Comparison of ENCODE assay signal across 1 cellular context in genomic region chr2:30252723-30253688, GRCh38.
TF ChIP-seq lines count a peak whose summit lies in the region.

No MANE protein-coding gene starts in this region.

TF ChIP-seq in K562, 482 proteins besides CTCF, POLR2A, EP300 and RAD21 (continued from another document and continues in another):
- TF ChIP-seq, protein P1, sequence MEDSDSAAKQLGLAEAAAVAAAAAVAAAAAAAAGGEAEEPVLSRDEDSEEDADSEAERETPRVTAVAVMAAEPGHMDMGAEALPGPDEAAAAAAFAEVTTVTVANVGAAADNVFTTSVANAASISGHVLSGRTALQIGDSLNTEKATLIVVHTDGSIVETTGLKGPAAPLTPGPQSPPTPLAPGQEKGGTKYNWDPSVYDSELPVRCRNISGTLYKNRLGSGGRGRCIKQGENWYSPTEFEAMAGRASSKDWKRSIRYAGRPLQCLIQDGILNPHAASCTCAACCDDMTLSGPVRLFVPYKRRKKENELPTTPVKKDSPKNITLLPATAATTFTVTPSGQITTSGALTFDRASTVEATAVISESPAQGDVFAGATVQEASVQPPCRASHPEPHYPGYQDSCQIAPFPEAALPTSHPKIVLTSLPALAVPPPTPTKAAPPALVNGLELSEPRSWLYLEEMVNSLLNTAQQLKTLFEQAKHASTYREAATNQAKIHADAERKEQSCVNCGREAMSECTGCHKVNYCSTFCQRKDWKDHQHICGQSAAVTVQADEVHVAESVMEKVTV (CRISPR knock-in tag; IDR thresholded peaks at IDR 0.05) = peak; percentile 14; the same call in 1 of the 2 replicates
- TF ChIP-seq PTRF (tag; IDR thresholded peaks at IDR 0.05) (no peak), MEF2A (IDR thresholded peaks at IDR 0.05; ENCODE audit: control insufficient read depth, low read depth, low read length) (0 out of 2 replicates have a peak, but pooled peaks have one; percentile 53), ETV1 (tag; conservative IDR thresholded peaks at IDR 0.05; ENCODE audit: low read depth) (peak; percentile 58; the same call in 1 of the 2 replicates), ZBTB43 (CRISPR knock-in tag; IDR thresholded peaks at IDR 0.05) (no peak), ZFP30 (CRISPR knock-in tag; IDR thresholded peaks at IDR 0.05; ENCODE audit: borderline replicate concordance) (no peak), ATF7 (IDR thresholded peaks at IDR 0.05) (peak; percentile 94), PRPF4 (IDR thresholded peaks at IDR 0.05; ENCODE audit: insufficient read depth, low read depth, low read length, poor library complexity, severe bottlenecking) (no peak), ELF2 (CRISPR knock-in tag; IDR thresholded peaks at IDR 0.05) (no peak), ASH1L (IDR thresholded peaks at IDR 0.05; ENCODE audit: borderline replicate concordance, low read depth, partially characterized antibody) (no peak), ESRRA (IDR thresholded peaks at IDR 0.05; ENCODE audit: borderline replicate concordance, low read depth) (no peak; the same call in 1 of the 2 replicates), NELFE (IDR thresholded peaks at IDR 0.05; ENCODE audit: insufficient read depth, insufficient read length) (no peak), PTBP1 (IDR thresholded peaks at IDR 0.05; ENCODE audit: low read depth, low read length) (no peak), DMBX1 (CRISPR knock-in tag; IDR thresholded peaks at IDR 0.05; ENCODE audit: borderline replicate concordance) (peak; percentile 85), TFAM (CRISPR knock-in tag; conservative IDR thresholded peaks at IDR 0.05) (no peak), HMG20A (CRISPR knock-in tag; conservative IDR thresholded peaks at IDR 0.05) (no peak), NFE2L1 (tag; IDR thresholded peaks at IDR 0.05; ENCODE audit: borderline replicate concordance, low read depth) (peak; percentile 12; the same call in 1 of the 2 replicates), ZNF780A (CRISPR knock-in tag; IDR thresholded peaks at IDR 0.05) (no peak), SMARCB1 (IDR thresholded peaks at IDR 0.05; ENCODE audit: insufficient read length, low read depth) (no peak), CHCHD3 (CRISPR knock-in tag; IDR thresholded peaks at IDR 0.05) (no peak), BCL6 (CRISPR knock-in tag; IDR thresholded peaks at IDR 0.05) (no peak), ZNF280B (CRISPR knock-in tag; IDR thresholded peaks at IDR 0.05) (no peak), RBM14 (IDR thresholded peaks at IDR 0.05; ENCODE audit: borderline replicate concordance, insufficient read depth, low read depth, low read length) (no peak), ZEB2 (IDR thresholded peaks at IDR 0.05) (peak; percentile 70; the same call in 1 of the 2 replicates), MTA2 (IDR thresholded peaks at IDR 0.05; ENCODE audit: low read depth) (peak; percentile 93), HDAC2 (IDR thresholded peaks at IDR 0.05) (peak; percentile 94), CAMTA2 (CRISPR knock-in tag; conservative IDR thresholded peaks at IDR 0.05) (no peak), KHSRP (IDR thresholded peaks at IDR 0.05) (no peak), GTF3C2 (IDR thresholded peaks at IDR 0.05; ENCODE audit: borderline replicate concordance, extremely low read depth, insufficient read length) (no peak), PCBP1 (IDR thresholded peaks at IDR 0.05; ENCODE audit: low read depth, low read length, poor library complexity, severe bottlenecking) (no peak), RAD51 (IDR thresholded peaks at IDR 0.05; ENCODE audit: borderline replicate concordance, low read depth) (peak; percentile 59; the same call in 1 of the 2 replicates), TEAD4 (IDR thresholded peaks at IDR 0.05; ENCODE audit: low read length) (peak; percentile 98), TEAD4 (CRISPR knock-in tag; IDR thresholded peaks at IDR 0.05; ENCODE audit: borderline replicate concordance) (no peak)
- TF ChIP-seq, protein P2, sequence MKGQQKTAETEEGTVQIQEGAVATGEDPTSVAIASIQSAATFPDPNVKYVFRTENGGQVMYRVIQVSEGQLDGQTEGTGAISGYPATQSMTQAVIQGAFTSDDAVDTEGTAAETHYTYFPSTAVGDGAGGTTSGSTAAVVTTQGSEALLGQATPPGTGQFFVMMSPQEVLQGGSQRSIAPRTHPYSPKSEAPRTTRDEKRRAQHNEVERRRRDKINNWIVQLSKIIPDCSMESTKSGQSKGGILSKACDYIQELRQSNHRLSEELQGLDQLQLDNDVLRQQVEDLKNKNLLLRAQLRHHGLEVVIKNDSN (CRISPR knock-in tag; IDR thresholded peaks at IDR 0.05) = peak; percentile 12; the same call in 1 of the 2 replicates
- TF ChIP-seq, protein P3, sequence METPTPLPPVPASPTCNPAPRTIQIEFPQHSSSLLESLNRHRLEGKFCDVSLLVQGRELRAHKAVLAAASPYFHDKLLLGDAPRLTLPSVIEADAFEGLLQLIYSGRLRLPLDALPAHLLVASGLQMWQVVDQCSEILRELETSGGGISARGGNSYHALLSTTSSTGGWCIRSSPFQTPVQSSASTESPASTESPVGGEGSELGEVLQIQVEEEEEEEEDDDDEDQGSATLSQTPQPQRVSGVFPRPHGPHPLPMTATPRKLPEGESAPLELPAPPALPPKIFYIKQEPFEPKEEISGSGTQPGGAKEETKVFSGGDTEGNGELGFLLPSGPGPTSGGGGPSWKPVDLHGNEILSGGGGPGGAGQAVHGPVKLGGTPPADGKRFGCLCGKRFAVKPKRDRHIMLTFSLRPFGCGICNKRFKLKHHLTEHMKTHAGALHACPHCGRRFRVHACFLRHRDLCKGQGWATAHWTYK (CRISPR knock-in tag; IDR thresholded peaks at IDR 0.05) = peak; percentile 74; the same call in 1 of the 2 replicates
- TF ChIP-seq, protein P4, sequence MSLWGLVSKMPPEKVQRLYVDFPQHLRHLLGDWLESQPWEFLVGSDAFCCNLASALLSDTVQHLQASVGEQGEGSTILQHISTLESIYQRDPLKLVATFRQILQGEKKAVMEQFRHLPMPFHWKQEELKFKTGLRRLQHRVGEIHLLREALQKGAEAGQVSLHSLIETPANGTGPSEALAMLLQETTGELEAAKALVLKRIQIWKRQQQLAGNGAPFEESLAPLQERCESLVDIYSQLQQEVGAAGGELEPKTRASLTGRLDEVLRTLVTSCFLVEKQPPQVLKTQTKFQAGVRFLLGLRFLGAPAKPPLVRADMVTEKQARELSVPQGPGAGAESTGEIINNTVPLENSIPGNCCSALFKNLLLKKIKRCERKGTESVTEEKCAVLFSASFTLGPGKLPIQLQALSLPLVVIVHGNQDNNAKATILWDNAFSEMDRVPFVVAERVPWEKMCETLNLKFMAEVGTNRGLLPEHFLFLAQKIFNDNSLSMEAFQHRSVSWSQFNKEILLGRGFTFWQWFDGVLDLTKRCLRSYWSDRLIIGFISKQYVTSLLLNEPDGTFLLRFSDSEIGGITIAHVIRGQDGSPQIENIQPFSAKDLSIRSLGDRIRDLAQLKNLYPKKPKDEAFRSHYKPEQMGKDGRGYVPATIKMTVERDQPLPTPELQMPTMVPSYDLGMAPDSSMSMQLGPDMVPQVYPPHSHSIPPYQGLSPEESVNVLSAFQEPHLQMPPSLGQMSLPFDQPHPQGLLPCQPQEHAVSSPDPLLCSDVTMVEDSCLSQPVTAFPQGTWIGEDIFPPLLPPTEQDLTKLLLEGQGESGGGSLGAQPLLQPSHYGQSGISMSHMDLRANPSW (CRISPR knock-in tag; IDR thresholded peaks at IDR 0.05) = no peak
- TF ChIP-seq, protein P5, sequence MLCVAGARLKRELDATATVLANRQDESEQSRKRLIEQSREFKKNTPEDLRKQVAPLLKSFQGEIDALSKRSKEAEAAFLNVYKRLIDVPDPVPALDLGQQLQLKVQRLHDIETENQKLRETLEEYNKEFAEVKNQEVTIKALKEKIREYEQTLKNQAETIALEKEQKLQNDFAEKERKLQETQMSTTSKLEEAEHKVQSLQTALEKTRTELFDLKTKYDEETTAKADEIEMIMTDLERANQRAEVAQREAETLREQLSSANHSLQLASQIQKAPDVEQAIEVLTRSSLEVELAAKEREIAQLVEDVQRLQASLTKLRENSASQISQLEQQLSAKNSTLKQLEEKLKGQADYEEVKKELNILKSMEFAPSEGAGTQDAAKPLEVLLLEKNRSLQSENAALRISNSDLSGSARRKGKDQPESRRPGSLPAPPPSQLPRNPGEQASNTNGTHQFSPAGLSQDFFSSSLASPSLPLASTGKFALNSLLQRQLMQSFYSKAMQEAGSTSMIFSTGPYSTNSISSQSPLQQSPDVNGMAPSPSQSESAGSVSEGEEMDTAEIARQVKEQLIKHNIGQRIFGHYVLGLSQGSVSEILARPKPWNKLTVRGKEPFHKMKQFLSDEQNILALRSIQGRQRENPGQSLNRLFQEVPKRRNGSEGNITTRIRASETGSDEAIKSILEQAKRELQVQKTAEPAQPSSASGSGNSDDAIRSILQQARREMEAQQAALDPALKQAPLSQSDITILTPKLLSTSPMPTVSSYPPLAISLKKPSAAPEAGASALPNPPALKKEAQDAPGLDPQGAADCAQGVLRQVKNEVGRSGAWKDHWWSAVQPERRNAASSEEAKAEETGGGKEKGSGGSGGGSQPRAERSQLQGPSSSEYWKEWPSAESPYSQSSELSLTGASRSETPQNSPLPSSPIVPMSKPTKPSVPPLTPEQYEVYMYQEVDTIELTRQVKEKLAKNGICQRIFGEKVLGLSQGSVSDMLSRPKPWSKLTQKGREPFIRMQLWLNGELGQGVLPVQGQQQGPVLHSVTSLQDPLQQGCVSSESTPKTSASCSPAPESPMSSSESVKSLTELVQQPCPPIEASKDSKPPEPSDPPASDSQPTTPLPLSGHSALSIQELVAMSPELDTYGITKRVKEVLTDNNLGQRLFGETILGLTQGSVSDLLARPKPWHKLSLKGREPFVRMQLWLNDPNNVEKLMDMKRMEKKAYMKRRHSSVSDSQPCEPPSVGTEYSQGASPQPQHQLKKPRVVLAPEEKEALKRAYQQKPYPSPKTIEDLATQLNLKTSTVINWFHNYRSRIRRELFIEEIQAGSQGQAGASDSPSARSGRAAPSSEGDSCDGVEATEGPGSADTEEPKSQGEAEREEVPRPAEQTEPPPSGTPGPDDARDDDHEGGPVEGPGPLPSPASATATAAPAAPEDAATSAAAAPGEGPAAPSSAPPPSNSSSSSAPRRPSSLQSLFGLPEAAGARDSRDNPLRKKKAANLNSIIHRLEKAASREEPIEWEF (CRISPR knock-in tag; IDR thresholded peaks at IDR 0.05) = peak; percentile 86
- TF ChIP-seq, protein P6, sequence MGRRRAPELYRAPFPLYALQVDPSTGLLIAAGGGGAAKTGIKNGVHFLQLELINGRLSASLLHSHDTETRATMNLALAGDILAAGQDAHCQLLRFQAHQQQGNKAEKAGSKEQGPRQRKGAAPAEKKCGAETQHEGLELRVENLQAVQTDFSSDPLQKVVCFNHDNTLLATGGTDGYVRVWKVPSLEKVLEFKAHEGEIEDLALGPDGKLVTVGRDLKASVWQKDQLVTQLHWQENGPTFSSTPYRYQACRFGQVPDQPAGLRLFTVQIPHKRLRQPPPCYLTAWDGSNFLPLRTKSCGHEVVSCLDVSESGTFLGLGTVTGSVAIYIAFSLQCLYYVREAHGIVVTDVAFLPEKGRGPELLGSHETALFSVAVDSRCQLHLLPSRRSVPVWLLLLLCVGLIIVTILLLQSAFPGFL (CRISPR knock-in tag; IDR thresholded peaks at IDR 0.05) = no peak
- TF ChIP-seq, protein P7, sequence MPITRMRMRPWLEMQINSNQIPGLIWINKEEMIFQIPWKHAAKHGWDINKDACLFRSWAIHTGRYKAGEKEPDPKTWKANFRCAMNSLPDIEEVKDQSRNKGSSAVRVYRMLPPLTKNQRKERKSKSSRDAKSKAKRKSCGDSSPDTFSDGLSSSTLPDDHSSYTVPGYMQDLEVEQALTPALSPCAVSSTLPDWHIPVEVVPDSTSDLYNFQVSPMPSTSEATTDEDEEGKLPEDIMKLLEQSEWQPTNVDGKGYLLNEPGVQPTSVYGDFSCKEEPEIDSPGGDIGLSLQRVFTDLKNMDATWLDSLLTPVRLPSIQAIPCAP (CRISPR knock-in tag; IDR thresholded peaks at IDR 0.05; ENCODE audit: borderline replicate concordance) = no peak
- TF ChIP-seq, protein P8, sequence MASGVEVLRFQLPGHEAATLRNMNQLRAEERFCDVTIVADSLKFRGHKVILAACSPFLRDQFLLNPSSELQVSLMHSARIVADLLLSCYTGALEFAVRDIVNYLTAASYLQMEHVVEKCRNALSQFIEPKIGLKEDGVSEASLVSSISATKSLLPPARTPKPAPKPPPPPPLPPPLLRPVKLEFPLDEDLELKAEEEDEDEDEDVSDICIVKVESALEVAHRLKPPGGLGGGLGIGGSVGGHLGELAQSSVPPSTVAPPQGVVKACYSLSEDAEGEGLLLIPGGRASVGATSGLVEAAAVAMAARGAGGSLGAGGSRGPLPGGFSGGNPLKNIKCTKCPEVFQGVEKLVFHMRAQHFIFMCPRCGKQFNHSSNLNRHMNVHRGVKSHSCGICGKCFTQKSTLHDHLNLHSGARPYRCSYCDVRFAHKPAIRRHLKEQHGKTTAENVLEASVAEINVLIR (CRISPR knock-in tag; IDR thresholded peaks at IDR 0.05) = peak; percentile 36; the same call in 1 of the 2 replicates
